ENCODE assay signal across 8 cellular contexts in genomic region chr19:43820098-43820860, GRCh38. TPM values are rescaled to one million over a fixed set of nuclear protein-coding genes. Genes with fewer than 3 reads are reported as not detected.
DNase-seq lines count a peak whose midpoint lies in the region; ATAC-seq and TF ChIP-seq lines count a peak whose summit lies in the region.

No MANE protein-coding gene starts in this region.

- H3K27me3 ChIP-seq in CD8-positive, alpha-beta memory T cell (ENCODE audit: insufficient read depth, low read length, poor library complexity, severe bottlenecking), result peaks cover 19% of the 10 kb centered on the region
- peaks cover 7% of the 10 kb centered on the region for H3K27me3 ChIP-seq in effector memory CD4-positive, alpha-beta T cell (replicated peaks; ENCODE audit: control insufficient read depth, insufficient read depth, low read length, poor library complexity, severe bottlenecking)
- H3K27me3 ChIP-seq in mucosa of rectum (ENCODE audit: control insufficient read depth in 2 of 2, insufficient read depth in 2 of 2, low read length in 2 of 2), result peaks cover 10 to 14% of the 10 kb centered on the region in 2 donors
- peaks cover 0 to 15% of the 10 kb centered on the region in 2 donors for H3K27me3 ChIP-seq in tibial artery

- peaks cover 0 to 18% (median 0%) of the 10 kb centered on the region in 3 donors for H3K36me3 Mint-ChIP-seq in CD8-positive, alpha-beta memory T cell
- no peaks in the 10 kb centered on the region; the same call in 1 of the 2 replicates for H3K36me3 Mint-ChIP-seq in WTC11

- peak; percentile 50; the same call in 1 of the 2 replicates for ATAC-seq in WTC11

- H3K36me3 ChIP-seq in CD8-positive, alpha-beta memory T cell (ENCODE audit: insufficient read depth, low read length), result no peaks in the 10 kb centered on the region
- H3K36me3 ChIP-seq in effector memory CD4-positive, alpha-beta T cell (ENCODE audit: control insufficient read depth, insufficient read depth, low read length), result no peaks in the 10 kb centered on the region
- no peaks in the 10 kb centered on the region for H3K36me3 ChIP-seq in mucosa of rectum (ENCODE audit: control insufficient read depth in 2 of 2, insufficient read depth in 2 of 2, low read length in 2 of 2)
- H3K36me3 ChIP-seq in tibial artery, result no peaks in the 10 kb centered on the region

- DNase-seq in CD8-positive, alpha-beta memory T cell, result peak in 1 of 5 donors; percentile 16
- DNase-seq in WTC11 (ENCODE audit: low spot score) (peak; percentile 21), tibial artery (no peak), DMS114 treated with DMSO at 0.1 percent for 48 hours (lab: John Stamatoyannopoulos, UW; ENCODE audit: unreplicated experiment) (no peak), OCI-M1 (lab: John Stamatoyannopoulos, UW) (no peak), LoVo (ENCODE audit: low spot score) (no peak)
- no peak for DNase-seq in effector memory CD4-positive, alpha-beta T cell

- no peak for TF ChIP-seq CTCF in WTC11 (IDR thresholded peaks at IDR 0.05)
- TF ChIP-seq CTCF in tibial artery (IDR thresholded peaks at IDR 0.05), result no peak

- H3K27ac ChIP-seq in CD8-positive, alpha-beta memory T cell (ENCODE audit: low read depth, low read length), result no peak overlapping the region
- H3K27ac ChIP-seq in effector memory CD4-positive, alpha-beta T cell (ENCODE audit: insufficient read depth, low read length, poor library complexity, severe bottlenecking), result no peak overlapping the region
- H3K27ac ChIP-seq in mucosa of rectum (ENCODE audit: low read depth in 2 of 2, low read length in 2 of 2), result no peak overlapping the region
- no peak overlapping the region for H3K27ac ChIP-seq in tibial artery

- H3K4me1 ChIP-seq in CD8-positive, alpha-beta memory T cell (ENCODE audit: insufficient read depth, low read length), result no peaks in the 10 kb centered on the region
- peaks cover 8% of the 10 kb centered on the region for H3K4me1 ChIP-seq in effector memory CD4-positive, alpha-beta T cell (ENCODE audit: control insufficient read depth, insufficient read depth, low read length, poor library complexity, severe bottlenecking)
- peaks cover 0 to 3% of the 10 kb centered on the region in 2 donors for H3K4me1 ChIP-seq in mucosa of rectum (ENCODE audit: control insufficient read depth in 2 of 2, insufficient read depth in 2 of 2, low read length in 2 of 2)
- peaks cover 0 to 9% (median 0%) of the 10 kb centered on the region in 4 donors for H3K4me1 ChIP-seq in tibial artery

- peak overlapping the region; percentile 36 to 90 (median 82) for H3K4me3 Mint-ChIP-seq in CD8-positive, alpha-beta memory T cell
- peak overlapping the region; percentile 50 for H3K4me3 Mint-ChIP-seq in WTC11

- peaks cover 9 to 11% (median 9%) of the 10 kb centered on the region in 3 donors for H3K4me1 Mint-ChIP-seq in CD8-positive, alpha-beta memory T cell
- H3K4me1 Mint-ChIP-seq in WTC11, result peaks cover 4% of the 10 kb centered on the region

- no peak overlapping the region for H3K9ac ChIP-seq in mucosa of rectum (ENCODE audit: low read depth in 1 of 2, low read length in 2 of 2)

- peaks cover 28 to 49% of the 10 kb centered on the region in 2 donors for H3K27me3 Mint-ChIP-seq in CD8-positive, alpha-beta memory T cell
- peaks cover 53% of the 10 kb centered on the region for H3K27me3 Mint-ChIP-seq in WTC11 (ENCODE audit: low read depth)

- H3K9me3 ChIP-seq in CD8-positive, alpha-beta memory T cell (ENCODE audit: low read length), result no peaks in the 10 kb centered on the region
- no peaks in the 10 kb centered on the region for H3K9me3 ChIP-seq in effector memory CD4-positive, alpha-beta T cell (ENCODE audit: control insufficient read depth, low read length)
- H3K9me3 ChIP-seq in mucosa of rectum (ENCODE audit: control insufficient read depth in 2 of 2, low read length in 2 of 2) (no peaks in the 10 kb centered on the region), tibial artery (no peaks in the 10 kb centered on the region)

- CTCF ChIA-PET in CD8-positive, alpha-beta memory T cell (lab: Charles Lee), result no interaction called here
- CTCF ChIA-PET in WTC11 (lab: Charles Lee), result interaction anchor here (1.2 to 1.8 kb wide), 2 partner anchors 10 to 54 kb away, joined by 6 read pairs; no protein-coding TSS in a partner anchor

- intact Hi-C loops in tibial artery (cut with DNase I; ENCODE audit: low total_unique reads), result no loop called here

- POLR2A ChIA-PET in CD8-positive, alpha-beta memory T cell (lab: Charles Lee), result no interaction called here
- POLR2A ChIA-PET in WTC11 (lab: Charles Lee), result no interaction called here

- peak overlapping the region; percentile 21 for H3K4me3 ChIP-seq in CD8-positive, alpha-beta memory T cell (ENCODE audit: low read length)
- peak overlapping the region; percentile 56 for H3K4me3 ChIP-seq in effector memory CD4-positive, alpha-beta T cell (ENCODE audit: insufficient read depth, low read depth, low read length, poor library complexity, severe bottlenecking)
- H3K4me3 ChIP-seq in mucosa of rectum (ENCODE audit: low read length in 2 of 2) (peak overlapping the region; percentile 59 to 73), tibial artery (peak overlapping the region; percentile 33 to 46)

- peaks cover 0 to 8% (median 0%) of the 10 kb centered on the region in 5 donors for H3K9me3 Mint-ChIP-seq in CD8-positive, alpha-beta memory T cell
- H3K9me3 Mint-ChIP-seq in WTC11, result peaks cover 56% of the 10 kb centered on the region

- H3K27ac Mint-ChIP-seq in CD8-positive, alpha-beta memory T cell, result peak overlapping the region in 3 of 8 donors; percentile 67 to 73 (median 68)
- no peak overlapping the region for H3K27ac Mint-ChIP-seq in WTC11

TF ChIP-seq in WTC11, 78 proteins besides CTCF, POLR2A, EP300 and RAD21 (continues in another document):
- TF ChIP-seq AR (CRISPR knock-in tag; IDR thresholded peaks at IDR 0.05), result no peak
- no peak for TF ChIP-seq PREB (CRISPR knock-in tag; IDR thresholded peaks at IDR 0.05; ENCODE audit: borderline replicate concordance)
- TF ChIP-seq ZNF317 (CRISPR knock-in tag; IDR thresholded peaks at IDR 0.05; ENCODE audit: borderline replicate concordance, low read depth), result no peak
- no peak for TF ChIP-seq SMAD4 (CRISPR knock-in tag; IDR thresholded peaks at IDR 0.05)
- no peak for TF ChIP-seq ZBTB21 (CRISPR knock-in tag; IDR thresholded peaks at IDR 0.05; ENCODE audit: borderline replicate concordance)
- TF ChIP-seq USF1 (CRISPR knock-in tag; IDR thresholded peaks at IDR 0.05), result no peak

RNA-seq across cellular contexts. Expression of gene ZNF283, which starts 6.8 kb away (rescaled TPM):
- total RNA-seq in CD8-positive, alpha-beta memory T cell, result 1 to 10 TPM; 5.8 to 6.3 TPM
- 2.7 TPM for polyA plus RNA-seq in CD8-positive, alpha-beta memory T cell
- total RNA-seq in WTC11 (2021), result 6.2 to 7.1 TPM (median 6.7 TPM) in 3 replicates

RNA-seq across cellular contexts. Expression of gene LYPD5, which starts 18.0 kb away (rescaled TPM):
- under 1 TPM; 0.68 to 0.80 TPM for total RNA-seq in CD8-positive, alpha-beta memory T cell
- not detected for polyA plus RNA-seq in CD8-positive, alpha-beta memory T cell
- total RNA-seq in WTC11 (2021), result 0.39 to 0.78 TPM (median 0.46 TPM) in 3 replicates

RNA-seq across cellular contexts. Expression of gene KCNN4, which starts 39.5 kb away (rescaled TPM):
- 10 to 100 TPM; 93.8 to 97.6 TPM for total RNA-seq in CD8-positive, alpha-beta memory T cell
- polyA plus RNA-seq in CD8-positive, alpha-beta memory T cell, result 8.3 TPM
- total RNA-seq in WTC11 (2021), result 0.76 to 1.1 TPM (median 0.98 TPM) in 3 replicates

Comparison
In these comparisons a context has a peak if more than half of its experiments do, and no peak if none do; other contexts are left out.
1. RNA of gene KCNN4, which starts 39.5 kb away (total RNA-seq): 93.8 to 97.6 TPM in CD8-positive, alpha-beta memory T cell; 0.76 to 1.1 TPM in WTC11; every median in the first group is over 10 times any median in the second.
2. Peak in every context shown above with its lines, with median percentiles within 50 percentile points of each other: H3K4me3 ChIP-seq.